Comparison of ENCODE assay signal across 11 cellular contexts in the genomic region with DNA sequence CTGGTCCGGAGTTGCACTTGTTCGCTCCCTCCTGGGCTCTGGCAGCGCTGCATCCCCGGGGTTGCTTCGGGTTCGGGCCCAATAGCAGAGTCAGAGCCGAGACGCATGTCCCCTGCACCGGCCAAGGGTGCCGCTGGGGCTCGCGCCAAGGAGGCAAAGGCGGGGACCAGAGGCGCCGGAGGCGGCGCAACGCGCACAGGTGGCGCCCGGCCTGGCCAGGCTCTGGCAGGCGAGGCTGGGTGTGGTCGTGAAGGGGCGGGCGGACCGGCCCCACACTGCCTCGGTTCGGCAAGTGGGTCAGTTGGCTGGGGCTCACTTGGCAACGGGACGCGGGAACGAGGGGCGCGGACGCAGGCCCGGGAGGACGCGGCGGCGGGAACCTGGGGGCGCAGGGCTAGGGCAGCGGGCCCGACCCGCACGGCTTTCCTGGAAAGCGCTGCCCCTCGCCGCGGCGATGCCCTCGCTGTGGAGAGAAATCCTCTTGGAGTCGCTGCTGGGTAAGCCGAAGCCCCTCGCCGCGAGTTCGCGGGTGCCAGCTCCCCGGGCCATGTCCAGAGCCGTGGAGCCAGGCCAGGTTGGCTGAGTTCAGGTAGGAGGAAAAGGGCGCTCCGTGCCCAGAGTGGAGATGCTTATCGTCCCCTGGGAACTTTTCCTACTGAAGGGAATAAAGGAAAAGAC. TPM values are rescaled to one million over a fixed set of nuclear protein-coding genes. Genes with fewer than 3 reads are reported as not detected.
DNase-seq lines count a peak whose midpoint lies in the region; ATAC-seq and TF ChIP-seq lines count a peak whose summit lies in the region.
"Had no signal": no experiment of that assay in that cellular context is flagged by ENCODE, and none has a peak within 500 bp of the region (broad histone marks: within the 10 kb centered on the region; RNA-seq: fewer than 3 reads in every experiment).

A gene (plus strand): TSS at position 300 of the 678 bp plus-strand sequence. CDS start 155 bp downstream, at position 455.

- peaks cover 54% of the 10 kb centered on the region for H3K27me3 ChIP-seq in SK-N-SH (ENCODE audit: insufficient read depth)
- H3K27me3 ChIP-seq in left ventricle myocardium inferior (ENCODE audit: low read depth): peaks cover 70% of the 10 kb centered on the region
- H3K27me3 ChIP-seq in osteoblast (ENCODE audit: insufficient read depth, low read length): peaks cover 34% of the 10 kb centered on the region

- no peak for TF ChIP-seq EP300 in SK-N-SH (IDR thresholded peaks at IDR 0.05; ENCODE audit: borderline replicate concordance in 1 of 2, low read depth in 1 of 2, low read length in 1 of 2)

- H3K79me2 ChIP-seq in SK-N-SH (ENCODE audit: insufficient read depth): no peaks in the 10 kb centered on the region
- no peaks in the 10 kb centered on the region for H3K79me2 ChIP-seq in osteoblast (ENCODE audit: insufficient read depth, low read length)

- TF ChIP-seq CTCF in SK-N-SH (IDR thresholded peaks at IDR 0.05) (no peak), left ventricle myocardium inferior (IDR thresholded peaks at IDR 0.05; ENCODE audit: borderline replicate concordance) (no peak), osteoblast (IDR thresholded peaks at IDR 0.05; ENCODE audit: extremely low read depth, low read depth, low read length) (no peak), GM13976 (IDR thresholded peaks at IDR 0.05; ENCODE audit: borderline replicate concordance, control extremely low read depth, extremely low read depth, insufficient read depth, missing control alignments) (no peak)

- no peaks in the 10 kb centered on the region for H3K9me2 ChIP-seq in SK-N-SH

- H4K20me1 ChIP-seq in SK-N-SH (ENCODE audit: insufficient read depth) (no peaks in the 10 kb centered on the region), osteoblast (ENCODE audit: insufficient read depth, low read length) (no peaks in the 10 kb centered on the region)

- H3K9me3 ChIP-seq in ES-I3 (ENCODE audit: control insufficient read depth, insufficient read depth, low read length) (no peaks in the 10 kb centered on the region), SK-N-SH (no peaks in the 10 kb centered on the region), left ventricle myocardium inferior (replicated peaks) (peaks cover 5% of the 10 kb centered on the region), osteoblast (ENCODE audit: low read depth, low read length) (no peaks in the 10 kb centered on the region)

- CTCF ChIA-PET in SK-N-SH (lab: Yijun Ruan, JAX): no interaction called here

- H3K4me2 ChIP-seq in SK-N-SH (peak within 1 kb of the TSS; percentile 55), osteoblast (ENCODE audit: insufficient read depth, low read length) (no peak within 1 kb of the TSS)

- no peaks in the 10 kb centered on the region for H3F3A ChIP-seq in SK-N-SH (replicated peaks; ENCODE audit: insufficient read depth)

- no peak for TF ChIP-seq RAD21 in SK-N-SH (IDR thresholded peaks at IDR 0.05; ENCODE audit: low read length)

- intact Hi-C loops in left ventricle myocardium inferior (cut with micrococcal nuclease): no loop called here

- no peak within 1 kb of the TSS for H3K27ac ChIP-seq in SK-N-SH (ENCODE audit: low read depth in 2 of 2, low read length in 1 of 2)
- no peak within 1 kb of the TSS for H3K27ac ChIP-seq in left ventricle myocardium inferior (replicated peaks)
- H3K27ac ChIP-seq in osteoblast (ENCODE audit: low read depth, low read length): no peak within 1 kb of the TSS

- POLR2A ChIA-PET in SK-N-SH (lab: Yijun Ruan, JAX): no interaction called here

- H3K36me3 ChIP-seq in ES-I3 (ENCODE audit: insufficient read depth, low read length): no peaks in the 10 kb centered on the region
- no peaks in the 10 kb centered on the region for H3K36me3 ChIP-seq in SK-N-SH (replicated peaks in 1 of 2; ENCODE audit: control insufficient read depth in 1 of 2, insufficient read depth in 2 of 2, low read length in 1 of 2)
- H3K36me3 ChIP-seq in left ventricle myocardium inferior: no peaks in the 10 kb centered on the region
- no peaks in the 10 kb centered on the region for H3K36me3 ChIP-seq in osteoblast (ENCODE audit: insufficient read depth, low read length)

- DNase-seq in SK-N-SH (peak; percentile 22), left ventricle myocardium inferior (no peak), osteoblast (ENCODE audit: insufficient read length, low spot score, missing footprints) (peak; percentile 76), GM13976 (ENCODE audit: low spot score) (no peak), NCI-H1105 treated with DMSO at 0.1 percent for 48 hours (lab: John Stamatoyannopoulos, UW) (no peak), SKM-1 (lab: John Stamatoyannopoulos, UW; ENCODE audit: unreplicated experiment) (no peak)
- DNase-seq: activated CD8-positive, alpha-beta memory T cell treated with anti-CD3 and anti-CD28 coated beads, Interleukin-2, amount 50 U/mL, for 4 hours; foreskin melanocyte; NCI-H774 had no signal

- 12% methylated on average over 11 of the region's 63 CpGs for whole genome bisulfite sequencing in SK-N-SH (ENCODE audit: low lambda C conversion rate)

- in situ Hi-C loops in GM13976 (cut with MboI; ENCODE audit: low sequenced_read_pairs, unreplicated experiment): no loop called here

- H3K4me3 ChIP-seq in SK-N-SH (ENCODE audit: low read depth in 2 of 2, low read length in 1 of 2) (no peak within 1 kb of the TSS), left ventricle myocardium inferior (peak within 1 kb of the TSS; percentile 50), osteoblast (ENCODE audit: insufficient read depth, low read length) (no peak within 1 kb of the TSS)

- H2AFZ ChIP-seq in SK-N-SH (ENCODE audit: low read depth): peak within 1 kb of the TSS; percentile 29; the same call in 1 of the 2 replicates
- H2AFZ ChIP-seq in osteoblast (ENCODE audit: low read length): no peak within 1 kb of the TSS

- H3K9ac ChIP-seq in ES-I3 (ENCODE audit: low read depth, low read length): peak within 1 kb of the TSS; percentile 73
- H3K9ac ChIP-seq in SK-N-SH: no peak within 1 kb of the TSS

- H3K4me1 ChIP-seq in ES-I3 (ENCODE audit: insufficient read depth, low read length): no peaks in the 10 kb centered on the region
- no peaks in the 10 kb centered on the region for H3K4me1 ChIP-seq in SK-N-SH (ENCODE audit: control insufficient read depth in 1 of 2, insufficient read depth in 2 of 2, low read depth in 1 of 2, low read length in 1 of 2)
- peaks cover 9% of the 10 kb centered on the region for H3K4me1 ChIP-seq in left ventricle myocardium inferior
- no peaks in the 10 kb centered on the region for H3K4me1 ChIP-seq in osteoblast (ENCODE audit: insufficient read depth, low read length)

- ATAC-seq in GM18867 (IDR thresholded peaks at IDR 0.05; ENCODE audit: unreplicated experiment): no peak

TF ChIP-seq in SK-N-SH, 30 proteins besides CTCF, POLR2A, EP300 and RAD21 (continues in another document):
- no peak for TF ChIP-seq ELF1 (IDR thresholded peaks at IDR 0.05)
- TF ChIP-seq JUND (IDR thresholded peaks at IDR 0.05): no peak
- no peak for TF ChIP-seq EZH2phosphoT487 (IDR thresholded peaks at IDR 0.05; ENCODE audit: borderline replicate concordance, low read depth)
- TF ChIP-seq TCF12 (IDR thresholded peaks at IDR 0.05): no peak
- no peak for TF ChIP-seq YY1 (IDR thresholded peaks at IDR 0.05; ENCODE audit: low read depth)
- TF ChIP-seq TAF1 (IDR thresholded peaks at IDR 0.05; ENCODE audit: borderline replicate concordance, low read depth, low read length): no peak
- TF ChIP-seq SIN3A (IDR thresholded peaks at IDR 0.05; ENCODE audit: borderline replicate concordance, low read depth, low read length): no peak
- no peak for TF ChIP-seq FOXJ3 (CRISPR knock-in tag; IDR thresholded peaks at IDR 0.05)
- TF ChIP-seq, protein P1, sequence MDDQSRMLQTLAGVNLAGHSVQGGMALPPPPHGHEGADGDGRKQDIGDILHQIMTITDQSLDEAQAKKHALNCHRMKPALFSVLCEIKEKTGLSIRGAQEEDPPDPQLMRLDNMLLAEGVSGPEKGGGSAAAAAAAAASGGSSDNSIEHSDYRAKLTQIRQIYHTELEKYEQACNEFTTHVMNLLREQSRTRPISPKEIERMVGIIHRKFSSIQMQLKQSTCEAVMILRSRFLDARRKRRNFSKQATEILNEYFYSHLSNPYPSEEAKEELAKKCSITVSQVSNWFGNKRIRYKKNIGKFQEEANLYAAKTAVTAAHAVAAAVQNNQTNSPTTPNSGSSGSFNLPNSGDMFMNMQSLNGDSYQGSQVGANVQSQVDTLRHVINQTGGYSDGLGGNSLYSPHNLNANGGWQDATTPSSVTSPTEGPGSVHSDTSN (IDR thresholded peaks at IDR 0.05): no peak
- no peak for TF ChIP-seq CHD2 (IDR thresholded peaks at IDR 0.05; ENCODE audit: low read length, partially characterized antibody)
- TF ChIP-seq, protein P2, sequence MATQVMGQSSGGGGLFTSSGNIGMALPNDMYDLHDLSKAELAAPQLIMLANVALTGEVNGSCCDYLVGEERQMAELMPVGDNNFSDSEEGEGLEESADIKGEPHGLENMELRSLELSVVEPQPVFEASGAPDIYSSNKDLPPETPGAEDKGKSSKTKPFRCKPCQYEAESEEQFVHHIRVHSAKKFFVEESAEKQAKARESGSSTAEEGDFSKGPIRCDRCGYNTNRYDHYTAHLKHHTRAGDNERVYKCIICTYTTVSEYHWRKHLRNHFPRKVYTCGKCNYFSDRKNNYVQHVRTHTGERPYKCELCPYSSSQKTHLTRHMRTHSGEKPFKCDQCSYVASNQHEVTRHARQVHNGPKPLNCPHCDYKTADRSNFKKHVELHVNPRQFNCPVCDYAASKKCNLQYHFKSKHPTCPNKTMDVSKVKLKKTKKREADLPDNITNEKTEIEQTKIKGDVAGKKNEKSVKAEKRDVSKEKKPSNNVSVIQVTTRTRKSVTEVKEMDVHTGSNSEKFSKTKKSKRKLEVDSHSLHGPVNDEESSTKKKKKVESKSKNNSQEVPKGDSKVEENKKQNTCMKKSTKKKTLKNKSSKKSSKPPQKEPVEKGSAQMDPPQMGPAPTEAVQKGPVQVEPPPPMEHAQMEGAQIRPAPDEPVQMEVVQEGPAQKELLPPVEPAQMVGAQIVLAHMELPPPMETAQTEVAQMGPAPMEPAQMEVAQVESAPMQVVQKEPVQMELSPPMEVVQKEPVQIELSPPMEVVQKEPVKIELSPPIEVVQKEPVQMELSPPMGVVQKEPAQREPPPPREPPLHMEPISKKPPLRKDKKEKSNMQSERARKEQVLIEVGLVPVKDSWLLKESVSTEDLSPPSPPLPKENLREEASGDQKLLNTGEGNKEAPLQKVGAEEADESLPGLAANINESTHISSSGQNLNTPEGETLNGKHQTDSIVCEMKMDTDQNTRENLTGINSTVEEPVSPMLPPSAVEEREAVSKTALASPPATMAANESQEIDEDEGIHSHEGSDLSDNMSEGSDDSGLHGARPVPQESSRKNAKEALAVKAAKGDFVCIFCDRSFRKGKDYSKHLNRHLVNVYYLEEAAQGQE (IDR thresholded peaks at IDR 0.05; ENCODE audit: low read depth, low read length): no peak
- no peak for TF ChIP-seq RCOR1 (IDR thresholded peaks at IDR 0.05; ENCODE audit: low read length)
- no peak for TF ChIP-seq FOXM1 (IDR thresholded peaks at IDR 0.05; ENCODE audit: low read depth)

RNA-seq across cellular contexts. Expression of the gene that starts here (rescaled TPM):
- polyA plus RNA-seq in SK-N-SH (2012; rRNA removed): not detected in 2 replicates
- polyA plus RNA-seq in SK-N-SH (2012; cell fraction: cytosol; rRNA removed): not detected in 2 replicates
- not detected in 2 replicates for polyA plus RNA-seq in SK-N-SH (2012; cell fraction: nucleus; rRNA removed)
- total RNA-seq in left ventricle myocardium inferior (not detected), osteoblast (not detected in 2 replicates)

Comparison
In these comparisons a context has a peak if more than half of its experiments do, and no peak if none do; other contexts are left out.
1. Peak in DNase-seq and H3K4me2 ChIP-seq in SK-N-SH; RNA of the gene not detected or under 1 TPM.
2. Peak in DNase-seq in osteoblast; RNA of the gene not detected or under 1 TPM.